Comparison of ENCODE assay signal across 23 cellular contexts in the genomic region with DNA sequence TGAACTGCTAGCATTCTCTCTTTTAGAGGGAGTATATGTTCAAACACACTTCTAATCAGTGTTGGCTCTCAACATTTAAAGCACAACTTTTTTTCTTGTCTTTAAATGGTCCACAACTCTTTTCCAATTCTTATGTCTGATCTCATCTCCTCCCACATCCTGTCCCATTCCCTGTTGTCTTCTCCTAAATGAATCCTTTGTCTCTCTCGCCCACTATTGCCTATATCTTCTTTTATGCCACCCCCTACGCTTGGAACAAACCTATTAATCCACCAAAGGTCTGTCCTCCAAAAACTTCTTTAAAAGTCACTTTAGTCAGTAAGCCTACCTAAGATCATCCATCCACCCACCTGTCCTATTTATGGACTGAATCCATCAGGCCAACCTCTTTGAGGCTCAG.
"Had no signal": no experiment of that assay in that cellular context is flagged by ENCODE, and none has a peak within 500 bp of the region (broad histone marks: within the 10 kb centered on the region; RNA-seq: fewer than 3 reads in every experiment).

No MANE protein-coding gene starts in this region.

- DNase-seq: activated B cell treated with CpG ODN at 0.5 μM for 24 hours; activated CD4-positive, alpha-beta T cell treated with anti-CD3 and anti-CD28 coated beads, Interleukin-2, amount 50 U/mL, for 1 hour; activated CD8-positive, alpha-beta T cell treated with anti-CD3 and anti-CD28 coated beads for 36 hours; activated gamma-delta T cell treated with Interleukin-2 at 50 U/mL for 16 hours; activated naive CD4-positive, alpha-beta T cell treated with anti-CD3 and anti-CD28 coated beads, Interleukin-2, amount 50 U/mL, for 16 hours; activated T-cell treated with anti-CD3 and anti-CD28 coated beads, Interleukin-2, amount 50 U/mL, for 4 hours; amniotic stem cell; central memory CD4-positive, alpha-beta T cell; effector CD4-positive, alpha-beta T cell; esophagus squamous epithelium; gastrocnemius medialis; glutamatergic neuron; islet precursor cell; naive thymus-derived CD8-positive, alpha-beta T cell; retina; stimulated activated CD4-positive, alpha-beta T cell treated with anti-CD3 and anti-CD28 coated beads, Interleukin-12 subunit alpha, Interleukin-12 subunit beta, amount 100 ng/mL, for 4 hours; stimulated activated CD4-positive, alpha-beta T cell treated with anti-CD3 and anti-CD28 coated beads, Interleukin-4, amount 100 ng/mL, for 24 hours; T-helper 2 cell; thyroid gland had no signal

- H3K4me1 ChIP-seq: gastrocnemius medialis, thyroid gland, vagina had no signal

- H3K27ac ChIP-seq: epithelial cell of prostate, esophagus squamous epithelium, gastrocnemius medialis, skin epidermis, thyroid gland, upper lobe of left lung, vagina had no signal

- H3K4me3 ChIP-seq: esophagus squamous epithelium, gastrocnemius medialis, skin epidermis, thyroid gland, upper lobe of left lung, vagina had no signal

- H3K27me3 ChIP-seq: esophagus squamous epithelium, gastrocnemius medialis, thyroid gland, upper lobe of left lung, vagina had no signal

- H3K9me3 ChIP-seq: esophagus squamous epithelium, gastrocnemius medialis, thyroid gland, upper lobe of left lung, vagina had no signal

- H3K36me3 ChIP-seq: esophagus squamous epithelium, gastrocnemius medialis, thyroid gland, upper lobe of left lung, vagina had no signal
